ENCODE assay signal across 10 cellular contexts in genomic region chr2:8538951-8539621, GRCh38.
DNase-seq lines count a peak whose midpoint lies in the region; ATAC-seq, FAIRE-seq and TF ChIP-seq lines count a peak whose summit lies in the region.
"Had no signal": no experiment of that assay in that cellular context is flagged by ENCODE, and none has a peak within 500 bp of the region (broad histone marks: within the 10 kb centered on the region; RNA-seq: fewer than 3 reads in every experiment).

No MANE protein-coding gene starts in this region.

- H3K27me3 Mint-ChIP-seq in activated T-cell treated with anti-CD3 and anti-CD28 coated beads, Interleukin-2, amount 50 U/mL, for 72 hours (ENCODE audit: low read depth): no peaks in the 10 kb centered on the region
- H3K27me3 Mint-ChIP-seq in activated T-cell treated with anti-CD3 and anti-CD28 coated beads, Interleukin-2, amount 50 U/mL, for 4 hours (ENCODE audit: low read depth): no peaks in the 10 kb centered on the region

- peaks cover 82% of the 10 kb centered on the region for H3K4me1 Mint-ChIP-seq in activated T-cell treated with anti-CD3 and anti-CD28 coated beads, Interleukin-2, amount 50 U/mL, for 72 hours (ENCODE audit: low read depth)
- peaks cover 72% of the 10 kb centered on the region for H3K4me1 Mint-ChIP-seq in activated T-cell treated with anti-CD3 and anti-CD28 coated beads, Interleukin-2, amount 50 U/mL, for 4 hours (ENCODE audit: low read depth)

- H3K4me3 ChIP-seq in RWPE2 (ENCODE audit: severe bottlenecking): no peak overlapping the region
- no peak overlapping the region for H3K4me3 ChIP-seq in lower lobe of right lung
- H3K4me3 ChIP-seq in suprapubic skin: no peak overlapping the region
- H3K4me3 ChIP-seq: HAP-1, Peyer's patch had no signal

- no peaks in the 10 kb centered on the region for H3K27me3 ChIP-seq in RWPE2 (ENCODE audit: insufficient read depth, poor library complexity, severe bottlenecking)
- no peaks in the 10 kb centered on the region for H3K27me3 ChIP-seq in lower lobe of right lung (ENCODE audit: low read depth)
- H3K27me3 ChIP-seq in suprapubic skin: no peaks in the 10 kb centered on the region
- H3K27me3 ChIP-seq: Peyer's patch had no signal

- no peak for TF ChIP-seq EP300 in suprapubic skin (IDR thresholded peaks at IDR 0.05)

- no peak for ATAC-seq in activated T-cell treated with anti-CD3 and anti-CD28 coated beads, Interleukin-2, amount 50 U/mL, for 72 hours (replicated peaks in 1 of 2)
- no peak for ATAC-seq in activated T-cell treated with anti-CD3 and anti-CD28 coated beads, Interleukin-2, amount 50 U/mL, for 4 hours
- ATAC-seq in RWPE2 (ENCODE audit: low read depth) (no peak), lower lobe of right lung (no peak)

- peaks cover 0 to 1% of the 10 kb centered on the region in 2 donors for H3K36me3 Mint-ChIP-seq in activated T-cell treated with anti-CD3 and anti-CD28 coated beads, Interleukin-2, amount 50 U/mL, for 72 hours (ENCODE audit: insufficient read depth in 2 of 2)
- no peaks in the 10 kb centered on the region for H3K36me3 Mint-ChIP-seq in activated T-cell treated with anti-CD3 and anti-CD28 coated beads, Interleukin-2, amount 50 U/mL, for 4 hours (ENCODE audit: insufficient read depth)

- no peak for TF ChIP-seq POLR2A in suprapubic skin (IDR thresholded peaks at IDR 0.05)

- FAIRE-seq in urothelium cell line (lab: Jason Lieb, UNC): no peak

- WGBS in suprapubic skin: 82% methylated on average over 14 of the region's 14 CpGs

- DNase-seq in activated T-cell treated with anti-CD3 and anti-CD28 coated beads, Interleukin-2, amount 50 U/mL, for 72 hours: no peak
- no peak for DNase-seq in activated T-cell treated with anti-CD3 and anti-CD28 coated beads, Interleukin-2, amount 50 U/mL, for 4 hours
- peak; percentile 19 for DNase-seq in RWPE2 (ENCODE audit: low spot score)
- DNase-seq in lower lobe of right lung: no peak
- DNase-seq in suprapubic skin (ENCODE audit: low spot score in 2 of 2): peak; percentile 64 to 73
- DNase-seq in urothelium cell line (ENCODE audit: low spot score): no peak
- no peak for DNase-seq in LoVo (ENCODE audit: low spot score)
- DNase-seq in NCI-H2081 (lab: John Stamatoyannopoulos, UW): no peak

- no peaks in the 10 kb centered on the region for H3K4me1 ChIP-seq in RWPE2 (ENCODE audit: insufficient read depth, poor library complexity, severe bottlenecking)
- H3K4me1 ChIP-seq in lower lobe of right lung: peaks cover 88% of the 10 kb centered on the region
- H3K4me1 ChIP-seq in suprapubic skin: peaks cover 84% of the 10 kb centered on the region
- H3K4me1 ChIP-seq: HAP-1 had no signal

- no peak for TF ChIP-seq CTCF in RWPE2 (IDR thresholded peaks at IDR 0.05; ENCODE audit: poor library complexity, severe bottlenecking)
- no peak for TF ChIP-seq CTCF in lower lobe of right lung (IDR thresholded peaks at IDR 0.05)
- TF ChIP-seq CTCF in suprapubic skin (IDR thresholded peaks at IDR 0.05): no peak

- H3K9me3 ChIP-seq in RWPE2 (ENCODE audit: severe bottlenecking) (no peaks in the 10 kb centered on the region), lower lobe of right lung (no peaks in the 10 kb centered on the region), suprapubic skin (no peaks in the 10 kb centered on the region)
- H3K9me3 ChIP-seq: HAP-1, Peyer's patch had no signal

- peak overlapping the region; percentile 4 for H3K27ac Mint-ChIP-seq in activated T-cell treated with anti-CD3 and anti-CD28 coated beads, Interleukin-2, amount 50 U/mL, for 72 hours

- H3K27ac ChIP-seq in RWPE2 (ENCODE audit: poor library complexity, severe bottlenecking): no peak overlapping the region
- peak overlapping the region; percentile 58 for H3K27ac ChIP-seq in lower lobe of right lung
- H3K27ac ChIP-seq in suprapubic skin: peak overlapping the region; percentile 21

- H3K36me3 ChIP-seq in RWPE2 (ENCODE audit: low read depth): no peaks in the 10 kb centered on the region
- H3K36me3 ChIP-seq in lower lobe of right lung: no peaks in the 10 kb centered on the region
- H3K36me3 ChIP-seq in suprapubic skin: no peaks in the 10 kb centered on the region
- H3K36me3 ChIP-seq: HAP-1, Peyer's patch had no signal

- no peaks in the 10 kb centered on the region for H3K9me3 Mint-ChIP-seq in activated T-cell treated with anti-CD3 and anti-CD28 coated beads, Interleukin-2, amount 50 U/mL, for 72 hours
- H3K9me3 Mint-ChIP-seq in activated T-cell treated with anti-CD3 and anti-CD28 coated beads, Interleukin-2, amount 50 U/mL, for 4 hours: no peaks in the 10 kb centered on the region

- no peak overlapping the region for H3K4me3 Mint-ChIP-seq in activated T-cell treated with anti-CD3 and anti-CD28 coated beads, Interleukin-2, amount 50 U/mL, for 72 hours
- no peak overlapping the region for H3K4me3 Mint-ChIP-seq in activated T-cell treated with anti-CD3 and anti-CD28 coated beads, Interleukin-2, amount 50 U/mL, for 4 hours

- intact Hi-C loops in lower lobe of right lung (cut with DNase I): no loop called here

Comparison
In these comparisons a context has a peak if more than half of its experiments do, and no peak if none do; other contexts are left out.
1. DNase-seq: peak in RWPE2 (single experiment) and suprapubic skin (2 of 2); none in activated T-cell treated with anti-CD3 and anti-CD28 coated beads, Interleukin-2, amount 50 U/mL, for 72 hours (0 of 2), activated T-cell treated with anti-CD3 and anti-CD28 coated beads, Interleukin-2, amount 50 U/mL, for 4 hours (single experiment), lower lobe of right lung (single experiment), urothelium cell line (single experiment), LoVo (single experiment) and NCI-H2081 (0 of 2).